3 cellular contexts compared by ENCODE assay signal in genomic region chr6:48102476-48103195, GRCh38. TPM values are rescaled to one million over a fixed set of nuclear protein-coding genes. Genes with fewer than 3 reads are reported as not detected.
"Had no signal": no experiment of that assay in that cellular context is flagged by ENCODE, and none has a peak within 500 bp of the region (broad histone marks: within the 10 kb centered on the region; RNA-seq: fewer than 3 reads in every experiment).

No MANE protein-coding gene starts in this region.

RNA-seq across cellular contexts. Expression of gene PTCHD4, which starts 8.4 kb away (rescaled TPM):
- total RNA-seq: colonic mucosa; mucosa of gallbladder; naive thymus-derived CD4-positive, alpha-beta T cell had no signal
